In genomic region chr2:219605607-219605954, GRCh38 we compare ENCODE assay signal across 19 cellular contexts. TPM values are rescaled to one million over a fixed set of nuclear protein-coding genes. Genes with fewer than 3 reads are reported as not detected.
DNase-seq lines count a peak whose midpoint lies in the region; ATAC-seq, FAIRE-seq and TF ChIP-seq lines count a peak whose summit lies in the region.
"Had no signal": no experiment of that assay in that cellular context is flagged by ENCODE, and none has a peak within 500 bp of the region (broad histone marks: within the 10 kb centered on the region; RNA-seq: fewer than 3 reads in every experiment).

No MANE protein-coding gene starts in this region.

- H2BK15ac ChIP-seq in neuronal stem cell (ENCODE audit: low read length) = no peak overlapping the region

- peak overlapping the region; percentile 3 for H2BK5ac ChIP-seq in neuronal stem cell (ENCODE audit: low read length)

- no peak overlapping the region for H3K14ac ChIP-seq in neuronal stem cell (ENCODE audit: low read length)

- no peaks in the 10 kb centered on the region for H3K9me3 ChIP-seq in HepG2 (ENCODE audit: low read length)
- no peaks in the 10 kb centered on the region for H3K9me3 ChIP-seq in right lobe of liver
- H3K9me3 ChIP-seq in neuronal stem cell (replicated peaks in 1 of 2; ENCODE audit: control insufficient read depth in 2 of 2, insufficient read depth in 1 of 2, low read depth in 1 of 2, low read length in 2 of 2) = no peaks in the 10 kb centered on the region
- H3K9me3 ChIP-seq in spleen = no peaks in the 10 kb centered on the region
- H3K9me3 ChIP-seq: BLaER1 had no signal

- BruUV-seq in HepG2 (replicated peaks; lab: Mats Ljungman, UMichigan) = no TSS peak

- ATAC-seq in HepG2 (peak; percentile 11; the same call in 2 of the 3 replicates), right lobe of liver (no peak), HG02870 (IDR thresholded peaks at IDR 0.05; ENCODE audit: unreplicated experiment) (no peak)

- no peak overlapping the region for H4K8ac ChIP-seq in neuronal stem cell (ENCODE audit: low read depth, low read length)

- H2AK5ac ChIP-seq in neuronal stem cell (ENCODE audit: low read depth, low read length) = no peak overlapping the region

- H3K4ac ChIP-seq in neuronal stem cell (ENCODE audit: low read length) = no peak overlapping the region

- no peak for DNase-seq in HepG2 (ENCODE audit: low spot score)
- DNase-seq in right lobe of liver = no peak
- DNase-seq in neuronal stem cell (ENCODE audit: low spot score) = no peak
- DNase-seq in spleen = peak; percentile 50
- DNase-seq in GM13977 (ENCODE audit: low spot score) = no peak
- no peak for DNase-seq in HCEC 1CT
- DNase-seq: 8988T; CD4-positive, alpha-beta memory T cell; DMS153; DMS79; GDM1; GOT3 had no signal

- no peak overlapping the region for H3K23ac ChIP-seq in neuronal stem cell (ENCODE audit: low read depth, low read length, poor library complexity)

- H3K9ac ChIP-seq in HepG2 (ENCODE audit: insufficient read depth, low read depth, low read length) (peak overlapping the region; percentile 7; the same call in 1 of the 2 replicates), neuronal stem cell (ENCODE audit: low read depth, low read length, poor library complexity) (no peak overlapping the region)
- H3K9ac ChIP-seq: BLaER1 had no signal

- peaks cover 17% of the 10 kb centered on the region for H3K4me1 ChIP-seq in HepG2 (ENCODE audit: insufficient read depth, low read length)
- no peaks in the 10 kb centered on the region for H3K4me1 ChIP-seq in right lobe of liver
- no peaks in the 10 kb centered on the region for H3K4me1 ChIP-seq in neuronal stem cell (ENCODE audit: control insufficient read depth in 2 of 2, insufficient read depth in 1 of 2, low read depth in 1 of 2, low read length in 2 of 2)
- peaks cover 0 to 22% (median 10%) of the 10 kb centered on the region in 6 donors for H3K4me1 ChIP-seq in spleen
- H3K4me1 ChIP-seq: BLaER1 had no signal

- TF ChIP-seq CTCF in HepG2 (CRISPR knock-in tag; IDR thresholded peaks at IDR 0.05) = peak; percentile 39; the same call in 1 of the 2 replicates
- no peak for TF ChIP-seq CTCF in right lobe of liver (IDR thresholded peaks at IDR 0.05)
- no peak for TF ChIP-seq CTCF in spleen (IDR thresholded peaks at IDR 0.05 in 8 of 11, conservative IDR thresholded peaks at IDR 0.05 in 3 of 11)
- no peak for TF ChIP-seq CTCF in GM13977 (IDR thresholded peaks at IDR 0.05; ENCODE audit: extremely low read depth, insufficient read depth, missing control alignments)

- TF ChIP-seq RAD21 in HepG2 (CRISPR knock-in tag; IDR thresholded peaks at IDR 0.05) = no peak

- H2BK12ac ChIP-seq in neuronal stem cell (ENCODE audit: low read length) = no peak overlapping the region

- no peak overlapping the region for H3K18ac ChIP-seq in neuronal stem cell (ENCODE audit: low read length)

- H4K91ac ChIP-seq in neuronal stem cell (ENCODE audit: low read depth, low read length, poor library complexity) = no peak overlapping the region

- no peaks in the 10 kb centered on the region for H4K20me1 ChIP-seq in HepG2 (ENCODE audit: insufficient read depth, low read length)
- H4K20me1 ChIP-seq: BLaER1 had no signal

- no peak overlapping the region for H2BK120ac ChIP-seq in neuronal stem cell (ENCODE audit: low read depth, low read length)

- WGBS in HepG2 (ENCODE audit: low lambda C conversion rate) = 95% methylated on average over 6 of the region's 6 CpGs
- WGBS in right lobe of liver (ENCODE audit: insufficient coverage, low coverage, low lambda C conversion rate, missing lambda C conversion rate) = 100% methylated on average over 2 of the region's 6 CpGs
- WGBS in neuronal stem cell (ENCODE audit: extremely low coverage in 2 of 2, insufficient read length in 2 of 2, insufficient replicate concordance in 1 of 2), 2 donors = no CpG with 5 or more reads among the region's 6 CpGs
- 92 to 96% (median 94%) methylated on average over 6 of the region's 6 CpGs for WGBS in spleen, 5 donors

- peaks cover 1% of the 10 kb centered on the region for H3K79me1 ChIP-seq in neuronal stem cell (ENCODE audit: low read depth, low read length)

- H3K27ac ChIP-seq in HepG2 (ENCODE audit: extremely low read length, insufficient read depth, low read length) (peak overlapping the region; percentile 38), right lobe of liver (no peak overlapping the region), neuronal stem cell (replicated peaks; ENCODE audit: low read length) (no peak overlapping the region), spleen (no peak overlapping the region)
- H3K27ac ChIP-seq: BLaER1 had no signal

- H3K36me3 ChIP-seq in HepG2 (replicated peaks in 1 of 2; ENCODE audit: control insufficient read depth in 1 of 2, insufficient read depth in 2 of 2, low read length in 2 of 2) = peaks cover 23 to 46% of the 10 kb centered on the region in 2 experiments
- peaks cover 0 to 12% (median 3%) of the 10 kb centered on the region in 4 donors for H3K36me3 ChIP-seq in right lobe of liver
- peaks cover 7 to 50% of the 10 kb centered on the region in 2 donors for H3K36me3 ChIP-seq in neuronal stem cell (replicated peaks in 1 of 2; ENCODE audit: control insufficient read depth in 2 of 2, insufficient read depth in 2 of 2, low read length in 2 of 2)
- peaks cover 0 to 99% (median 73%) of the 10 kb centered on the region in 6 donors for H3K36me3 ChIP-seq in spleen

- CTCF ChIA-PET in HepG2 (lab: Yijun Ruan, JAX; ENCODE audit: low intra/inter-chr PET ratio, low total read pairs) = interaction anchor here (1.4 kb wide), 1 partner anchor 64 kb away, joined by 8 read pairs; no protein-coding TSS in a partner anchor

- H2AFZ ChIP-seq in HepG2 (ENCODE audit: low read length) (no peak overlapping the region), neuronal stem cell (ENCODE audit: low read length) (no peak overlapping the region)

- H3K79me2 ChIP-seq in HepG2 (ENCODE audit: insufficient read depth, low read length) = no peaks in the 10 kb centered on the region

- intact Hi-C loops in HepG2 (cut with micrococcal nuclease; ENCODE audit: unreplicated experiment) (no loop called here), right lobe of liver (cut with DNase I) (no loop called here), spleen (cut with DNase I; ENCODE audit: low total_unique reads) (no loop called here)

- no peak for TF ChIP-seq POLR2A in HepG2 (IDR thresholded peaks at IDR 0.05; ENCODE audit: insufficient read depth in 1 of 2, low read depth in 2 of 2, low read length in 2 of 2)
- TF ChIP-seq POLR2A in right lobe of liver (IDR thresholded peaks at IDR 0.05) = no peak
- TF ChIP-seq POLR2A in spleen (IDR thresholded peaks at IDR 0.05) = no peak

- FAIRE-seq in HepG2 (lab: Jason Lieb, UNC) = no peak
- FAIRE-seq: GM12892 had no signal

- no peaks in the 10 kb centered on the region for H3K27me3 ChIP-seq in HepG2 (ENCODE audit: control insufficient read depth in 1 of 2, insufficient read depth in 2 of 2, low read length in 2 of 2)
- H3K27me3 ChIP-seq in right lobe of liver = no peaks in the 10 kb centered on the region
- H3K27me3 ChIP-seq in neuronal stem cell (ENCODE audit: control insufficient read depth in 3 of 3, insufficient read depth in 3 of 3, low read depth in 1 of 3, low read length in 3 of 3) = no peaks in the 10 kb centered on the region
- no peaks in the 10 kb centered on the region for H3K27me3 ChIP-seq in spleen (replicated peaks in 1 of 7)
- H3K27me3 ChIP-seq: BLaER1 had no signal

- TF ChIP-seq EP300 in HepG2 (IDR thresholded peaks at IDR 0.05; ENCODE audit: low read depth in 2 of 2, low read length in 2 of 2) (no peak), HepG2 (CRISPR knock-in tag; IDR thresholded peaks at IDR 0.05; ENCODE audit: borderline replicate concordance) (no peak)

- H3K4me3 ChIP-seq in HepG2 (replicated peaks in 1 of 3; ENCODE audit: insufficient read depth in 1 of 3, low read depth in 2 of 3, low read length in 3 of 3) (no peak overlapping the region), right lobe of liver (no peak overlapping the region), neuronal stem cell (ENCODE audit: low read length in 2 of 2) (peak overlapping the region in 1 of 2 donors; percentile 24), spleen (no peak overlapping the region)
- H3K4me3 ChIP-seq: BLaER1 had no signal

- POLR2A ChIA-PET in HepG2 (lab: Yijun Ruan, JAX) = no interaction called here

- H3K4me2 ChIP-seq in HepG2 (ENCODE audit: low read depth, low read length) = no peak overlapping the region
- no peak overlapping the region for H3K4me2 ChIP-seq in neuronal stem cell (ENCODE audit: insufficient read depth, low read length, poor library complexity, severe bottlenecking)
- H3K4me2 ChIP-seq: BLaER1 had no signal

- in situ Hi-C loops in HepG2 (cut with HindIII; ENCODE audit: extremely low pct_ligation_motif_present, low pct_unique_long_range_greater_than_20kb) (no loop called here), GM13977 (cut with MboI; ENCODE audit: low pct_unique_long_range_greater_than_20kb, low sequenced_read_pairs, unreplicated experiment) (no loop called here)

RNA-seq across cellular contexts. Expression of gene STK11IP, which starts 7.9 kb away (rescaled TPM):
- total RNA-seq in HepG2 (2016; rRNA removed; fragmentation: Illumina TruSeq; extraction: Trizol) (5.6 and 12.8 TPM in 2 replicates), right lobe of liver (10 to 100 TPM in 1 of 6 experiments, 1 to 10 TPM in 5; 3.6 to 10.8 (median 6.6) TPM), spleen (10 to 100 TPM; 25.8 to 57.0 (median 35.9) TPM)
- 3.5 and 4.7 TPM in 2 replicates for total RNA-seq in HepG2 (2016; cell fraction: cytosol; rRNA removed; fragmentation: Illumina TruSeq; extraction: Trizol; ENCODE audit: low read depth)
- 5.0 and 14.2 TPM in 2 replicates for total RNA-seq in HepG2 (2016; cell fraction: insoluble cytoplasmic fraction; rRNA removed; fragmentation: Illumina TruSeq; extraction: Trizol)
- total RNA-seq in HepG2 (2016; cell fraction: membrane; rRNA removed; fragmentation: Illumina TruSeq; extraction: Trizol) = 2.7 and 3.2 TPM in 2 replicates
- total RNA-seq in HepG2 (2016; cell fraction: nucleus; rRNA removed; fragmentation: Illumina TruSeq; extraction: Trizol) = 20.7 and 21.9 TPM in 2 replicates
- polyA plus RNA-seq in HepG2 (2011; rRNA removed) (24.0 and 30.2 TPM in 2 replicates), spleen (10 to 100 TPM; 15.8 to 40.8 (median 40.3) TPM)
- polyA plus RNA-seq in HepG2 (2011; cell fraction: cytosol; rRNA removed) = 5.6 and 8.5 TPM in 2 replicates
- polyA plus RNA-seq in HepG2 (2011; cell fraction: nucleus; rRNA removed) = 272 and 337 TPM in 2 replicates
- 18.1 and 20.5 TPM in 2 replicates for polyA plus RNA-seq in HepG2 (2012)
- polyA plus RNA-seq in HepG2 (2016; cell fraction: cytosol; fragmentation: Illumina TruSeq; extraction: Trizol; ENCODE audit: low read depth) = 0.70 and 0.72 TPM in 2 replicates
- 3.7 and 5.6 TPM in 2 replicates for polyA plus RNA-seq in HepG2 (2016; cell fraction: insoluble cytoplasmic fraction; fragmentation: Illumina TruSeq; extraction: Trizol; ENCODE audit: low read depth)
- polyA plus RNA-seq in HepG2 (2016; cell fraction: membrane; fragmentation: Illumina TruSeq; extraction: Trizol; ENCODE audit: low read depth) = 1.2 TPM in 2 replicates
- 44.8 and 52.7 TPM in 2 replicates for polyA plus RNA-seq in HepG2 (2016; cell fraction: nucleus; fragmentation: Illumina TruSeq; extraction: Trizol; ENCODE audit: insufficient read depth, low read depth)
- 23.0 and 45.7 TPM in 2 replicates for polyA minus RNA-seq in HepG2 (2011; rRNA and poly(A)+ RNA removed; ENCODE audit: low replicate concordance)
- 8.2 and 10.4 TPM in 2 replicates for polyA minus RNA-seq in HepG2 (2011; cell fraction: cytosol; rRNA and poly(A)+ RNA removed)
- 52.1 and 52.7 TPM in 2 replicates for polyA minus RNA-seq in HepG2 (2011; cell fraction: nucleus; rRNA and poly(A)+ RNA removed)
- polyA plus RNA-seq in neuronal stem cell (2013, experiment 1 of 2) = 12.9 TPM
- 12.0 TPM for polyA plus RNA-seq in neuronal stem cell (2013, experiment 2 of 2)

RNA-seq across cellular contexts. Expression of gene SLC4A3, which starts 21.8 kb away (rescaled TPM):
- total RNA-seq in HepG2 (2016; rRNA removed; fragmentation: Illumina TruSeq; extraction: Trizol) (0.10 and 0.18 TPM in 2 replicates), right lobe of liver (under 1 TPM in 5 of 6 experiments, not detected in 1; 0.14 to 0.42 (median 0.27) TPM), spleen (1 to 10 TPM; 1.6 to 9.2 (median 3.9) TPM)
- total RNA-seq in HepG2 (2016; cell fraction: cytosol; rRNA removed; fragmentation: Illumina TruSeq; extraction: Trizol; ENCODE audit: low read depth) = not detected in 2 replicates
- total RNA-seq in HepG2 (2016; cell fraction: insoluble cytoplasmic fraction; rRNA removed; fragmentation: Illumina TruSeq; extraction: Trizol) = 0.13 and 0.22 TPM in 2 replicates
- not detected in 2 replicates for total RNA-seq in HepG2 (2016; cell fraction: membrane; rRNA removed; fragmentation: Illumina TruSeq; extraction: Trizol)
- total RNA-seq in HepG2 (2016; cell fraction: nucleus; rRNA removed; fragmentation: Illumina TruSeq; extraction: Trizol) = 0.22 and 0.53 TPM in 2 replicates
- polyA plus RNA-seq in HepG2 (2011; rRNA removed) (0.95 and 1.2 TPM in 2 replicates), spleen (1 to 10 TPM in 1 of 3 donors, under 1 TPM in 2; 0.71 to 1.3 (median 0.74) TPM)
- polyA plus RNA-seq in HepG2 (2011; cell fraction: cytosol; rRNA removed) = 0.55 and 0.62 TPM in 2 replicates
- polyA plus RNA-seq in HepG2 (2011; cell fraction: nucleus; rRNA removed) = 10.4 and 15.1 TPM in 2 replicates
- 0.32 and 0.75 TPM in 2 replicates for polyA plus RNA-seq in HepG2 (2012)
- 0.05 TPM in 1 of 2 replicates, not detected in the other for polyA plus RNA-seq in HepG2 (2016; cell fraction: cytosol; fragmentation: Illumina TruSeq; extraction: Trizol; ENCODE audit: low read depth)
- polyA plus RNA-seq in HepG2 (2016; cell fraction: insoluble cytoplasmic fraction; fragmentation: Illumina TruSeq; extraction: Trizol; ENCODE audit: low read depth) = 0.17 TPM in 1 of 2 replicates, not detected in the other
- 0.13 TPM in 1 of 2 replicates, not detected in the other for polyA plus RNA-seq in HepG2 (2016; cell fraction: membrane; fragmentation: Illumina TruSeq; extraction: Trizol; ENCODE audit: low read depth)
- 0.52 and 0.57 TPM in 2 replicates for polyA plus RNA-seq in HepG2 (2016; cell fraction: nucleus; fragmentation: Illumina TruSeq; extraction: Trizol; ENCODE audit: insufficient read depth, low read depth)
- 1.2 TPM in 1 of 2 replicates, not detected in the other for polyA minus RNA-seq in HepG2 (2011; rRNA and poly(A)+ RNA removed; ENCODE audit: low replicate concordance)
- polyA minus RNA-seq in HepG2 (2011; cell fraction: cytosol; rRNA and poly(A)+ RNA removed) = 0.70 TPM in 1 of 2 replicates, not detected in the other
- polyA minus RNA-seq in HepG2 (2011; cell fraction: nucleus; rRNA and poly(A)+ RNA removed) = 2.1 and 2.6 TPM in 2 replicates
- 3.2 TPM for polyA plus RNA-seq in neuronal stem cell (2013, experiment 1 of 2)
- 3.4 TPM for polyA plus RNA-seq in neuronal stem cell (2013, experiment 2 of 2)
- total RNA-seq: CD4-positive, alpha-beta memory T cell had no signal
- polyA plus RNA-seq: CD14-positive monocyte; CD4-positive, alpha-beta memory T cell; IgD-negative memory B cell had no signal

RNA-seq across cellular contexts. Expression of gene INHA, which starts 33.5 kb away (rescaled TPM):
- 1.9 and 4.1 TPM in 2 replicates for total RNA-seq in HepG2 (2016; rRNA removed; fragmentation: Illumina TruSeq; extraction: Trizol)
- 3.4 and 4.1 TPM in 2 replicates for total RNA-seq in HepG2 (2016; cell fraction: cytosol; rRNA removed; fragmentation: Illumina TruSeq; extraction: Trizol; ENCODE audit: low read depth)
- total RNA-seq in HepG2 (2016; cell fraction: insoluble cytoplasmic fraction; rRNA removed; fragmentation: Illumina TruSeq; extraction: Trizol) = 2.5 and 3.2 TPM in 2 replicates
- total RNA-seq in HepG2 (2016; cell fraction: membrane; rRNA removed; fragmentation: Illumina TruSeq; extraction: Trizol) = 3.4 and 5.3 TPM in 2 replicates
- 2.0 and 3.3 TPM in 2 replicates for total RNA-seq in HepG2 (2016; cell fraction: nucleus; rRNA removed; fragmentation: Illumina TruSeq; extraction: Trizol)
- 15.2 and 23.1 TPM in 2 replicates for polyA plus RNA-seq in HepG2 (2011; rRNA removed)
- polyA plus RNA-seq in HepG2 (2011; cell fraction: cytosol; rRNA removed) = 13.0 and 22.2 TPM in 2 replicates
- 28.4 and 35.0 TPM in 2 replicates for polyA plus RNA-seq in HepG2 (2011; cell fraction: nucleus; rRNA removed)
- 11.4 and 17.5 TPM in 2 replicates for polyA plus RNA-seq in HepG2 (2012)
- 3.1 and 3.7 TPM in 2 replicates for polyA plus RNA-seq in HepG2 (2016; cell fraction: cytosol; fragmentation: Illumina TruSeq; extraction: Trizol; ENCODE audit: low read depth)
- 2.1 TPM in 2 replicates for polyA plus RNA-seq in HepG2 (2016; cell fraction: insoluble cytoplasmic fraction; fragmentation: Illumina TruSeq; extraction: Trizol; ENCODE audit: low read depth)
- polyA plus RNA-seq in HepG2 (2016; cell fraction: membrane; fragmentation: Illumina TruSeq; extraction: Trizol; ENCODE audit: low read depth) = 3.5 and 4.5 TPM in 2 replicates
- polyA plus RNA-seq in HepG2 (2016; cell fraction: nucleus; fragmentation: Illumina TruSeq; extraction: Trizol; ENCODE audit: insufficient read depth, low read depth) = 3.6 and 4.6 TPM in 2 replicates
- polyA minus RNA-seq in HepG2 (2011; rRNA and poly(A)+ RNA removed; ENCODE audit: low replicate concordance) = 1.0 and 25.1 TPM in 2 replicates
- polyA minus RNA-seq in HepG2 (2011; cell fraction: cytosol; rRNA and poly(A)+ RNA removed) = 5.1 and 5.8 TPM in 2 replicates
- 2.3 and 2.6 TPM in 2 replicates for polyA minus RNA-seq in HepG2 (2011; cell fraction: nucleus; rRNA and poly(A)+ RNA removed)
- not detected for total RNA-seq in right lobe of liver
- 0.50 TPM for polyA plus RNA-seq in neuronal stem cell (2013, experiment 1 of 2)
- 0.35 TPM for polyA plus RNA-seq in neuronal stem cell (2013, experiment 2 of 2)
- under 1 TPM in 1 of 7 donors, not detected in 6; 0.46 TPM for total RNA-seq in spleen
- under 1 TPM; 0.08 to 0.46 (median 0.16) TPM for polyA plus RNA-seq in spleen
- total RNA-seq: A673; CD4-positive, alpha-beta memory T cell; HT1080 had no signal
- polyA plus RNA-seq: CD14-positive monocyte; CD4-positive, alpha-beta memory T cell; IgD-negative memory B cell had no signal

RNA-seq across cellular contexts. Expression of gene OBSL1, which starts 34.2 kb away (rescaled TPM):
- total RNA-seq in HepG2 (2016; rRNA removed; fragmentation: Illumina TruSeq; extraction: Trizol) = 65.4 and 86.7 TPM in 2 replicates
- total RNA-seq in HepG2 (2016; cell fraction: cytosol; rRNA removed; fragmentation: Illumina TruSeq; extraction: Trizol; ENCODE audit: low read depth) = 17.5 and 19.8 TPM in 2 replicates
- total RNA-seq in HepG2 (2016; cell fraction: insoluble cytoplasmic fraction; rRNA removed; fragmentation: Illumina TruSeq; extraction: Trizol) = 54.2 and 89.3 TPM in 2 replicates
- 30.2 and 34.7 TPM in 2 replicates for total RNA-seq in HepG2 (2016; cell fraction: membrane; rRNA removed; fragmentation: Illumina TruSeq; extraction: Trizol)
- 65.9 and 71.3 TPM in 2 replicates for total RNA-seq in HepG2 (2016; cell fraction: nucleus; rRNA removed; fragmentation: Illumina TruSeq; extraction: Trizol)
- 218 and 229 TPM in 2 replicates for polyA plus RNA-seq in HepG2 (2011; rRNA removed)
- polyA plus RNA-seq in HepG2 (2011; cell fraction: cytosol; rRNA removed) = 176 and 256 TPM in 2 replicates
- polyA plus RNA-seq in HepG2 (2011; cell fraction: nucleus; rRNA removed) = 886 and 1,174 TPM in 2 replicates
- polyA plus RNA-seq in HepG2 (2012) = 161 and 176 TPM in 2 replicates
- polyA plus RNA-seq in HepG2 (2016; cell fraction: cytosol; fragmentation: Illumina TruSeq; extraction: Trizol; ENCODE audit: low read depth) = 10.0 and 11.3 TPM in 2 replicates
- 66.1 and 91.2 TPM in 2 replicates for polyA plus RNA-seq in HepG2 (2016; cell fraction: insoluble cytoplasmic fraction; fragmentation: Illumina TruSeq; extraction: Trizol; ENCODE audit: low read depth)
- polyA plus RNA-seq in HepG2 (2016; cell fraction: membrane; fragmentation: Illumina TruSeq; extraction: Trizol; ENCODE audit: low read depth) = 22.2 and 25.7 TPM in 2 replicates
- polyA plus RNA-seq in HepG2 (2016; cell fraction: nucleus; fragmentation: Illumina TruSeq; extraction: Trizol; ENCODE audit: insufficient read depth, low read depth) = 147 and 161 TPM in 2 replicates
- polyA minus RNA-seq in HepG2 (2011; rRNA and poly(A)+ RNA removed; ENCODE audit: low replicate concordance) = 27.0 and 477 TPM in 2 replicates
- polyA minus RNA-seq in HepG2 (2011; cell fraction: cytosol; rRNA and poly(A)+ RNA removed) = 210 and 260 TPM in 2 replicates
- polyA minus RNA-seq in HepG2 (2011; cell fraction: nucleus; rRNA and poly(A)+ RNA removed) = 189 and 199 TPM in 2 replicates
- total RNA-seq in right lobe of liver = 10 to 100 TPM; 27.0 to 42.5 (median 39.4) TPM
- polyA plus RNA-seq in neuronal stem cell (2013, experiment 1 of 2) = 40.6 TPM
- polyA plus RNA-seq in neuronal stem cell (2013, experiment 2 of 2) = 41.4 TPM
- 10 to 100 TPM; 26.7 to 51.6 (median 31.1) TPM for total RNA-seq in spleen
- polyA plus RNA-seq in spleen = 10 to 100 TPM; 15.9 to 32.0 (median 27.6) TPM
- polyA plus RNA-seq: CD14-positive monocyte; CD4-positive, alpha-beta memory T cell; IgD-negative memory B cell had no signal
